ENCODE assay signal across 12 cellular contexts in genomic region chr2:133504566-133505505, GRCh38.
DNase-seq lines count a peak whose midpoint lies in the region; ATAC-seq and TF ChIP-seq lines count a peak whose summit lies in the region.
"Had no signal": no experiment of that assay in that cellular context is flagged by ENCODE, and none has a peak within 500 bp of the region (broad histone marks: within the 10 kb centered on the region; RNA-seq: fewer than 3 reads in every experiment).

No MANE protein-coding gene starts in this region.

- H3K27me3 ChIP-seq in cardiac muscle cell: no peaks in the 10 kb centered on the region
- H3K27me3 ChIP-seq: left lung, spleen had no signal

- ATAC-seq in HG02678 (IDR thresholded peaks at IDR 0.05; ENCODE audit: unreplicated experiment): no peak
- ATAC-seq: left lung had no signal

- peak; percentile 19 for DNase-seq in GM03348 (ENCODE audit: low spot score)
- peak in 31 of 56 donors; percentile 3 to 75 (median 15) for DNase-seq in amygdala (lab: John Stamatoyannopoulos, UW)
- peak; percentile 3 to 76 for DNase-seq in cardiac muscle cell (ENCODE audit: low read depth in 1 of 2, low spot score in 1 of 2)
- peak; percentile 28 for DNase-seq in putamen (ENCODE audit: low spot score)
- DNase-seq in NCI-H526 treated with DMSO at 0.1 percent for 48 hours (lab: John Stamatoyannopoulos, UW): no peak
- DNase-seq in CD14-positive monocyte (ENCODE audit: low spot score): no peak
- DNase-seq in activated naive CD4-positive, alpha-beta T cell (lab: John Stamatoyannopoulos, UW): no peak
- DNase-seq: DND-41, left lung, spleen had no signal

- H3K4me1 ChIP-seq in cardiac muscle cell (ENCODE audit: low read depth): no peaks in the 10 kb centered on the region
- H3K4me1 ChIP-seq: left lung, spleen had no signal

- H3K9me3 ChIP-seq in cardiac muscle cell (ENCODE audit: low read depth): no peaks in the 10 kb centered on the region
- H3K9me3 ChIP-seq: left lung, spleen had no signal

- H3K4me3 ChIP-seq in cardiac muscle cell: no peak overlapping the region
- H3K4me3 ChIP-seq: left lung, spleen had no signal

- H3K27ac ChIP-seq in cardiac muscle cell: no peak overlapping the region
- H3K27ac ChIP-seq: left lung had no signal

- H3K9me3 Mint-ChIP-seq in CD14-positive monocyte: peaks cover 0 to 7% (median 3%) of the 10 kb centered on the region in 7 donors
- H3K9me3 Mint-ChIP-seq: stimulated activated naive CD8-positive, alpha-beta T cell treated with anti-CD3 and anti-CD28 coated beads, Interleukin-15, Interleukin-2, amounts not matched to agents 100 ng/mL and 50 ng/mL, for 24 hours had no signal

- H3K36me3 Mint-ChIP-seq in CD14-positive monocyte: no peaks in the 10 kb centered on the region

- intact Hi-C loops in CD14-positive monocyte (cut with micrococcal nuclease): no loop called here

- H3K4me3 Mint-ChIP-seq in CD14-positive monocyte: no peak overlapping the region
- H3K4me3 Mint-ChIP-seq: stimulated activated naive CD8-positive, alpha-beta T cell treated with anti-CD3 and anti-CD28 coated beads, Interleukin-15, Interleukin-2, amounts not matched to agents 100 ng/mL and 50 ng/mL, for 24 hours had no signal

- no peak overlapping the region for H3K27ac Mint-ChIP-seq in CD14-positive monocyte
- H3K27ac Mint-ChIP-seq: stimulated activated naive CD8-positive, alpha-beta T cell treated with anti-CD3 and anti-CD28 coated beads, Interleukin-15, Interleukin-2, amounts not matched to agents 100 ng/mL and 50 ng/mL, for 24 hours had no signal

- H3K4me1 Mint-ChIP-seq in CD14-positive monocyte: no peaks in the 10 kb centered on the region

- H3K36me3 ChIP-seq in cardiac muscle cell: no peaks in the 10 kb centered on the region
- H3K36me3 ChIP-seq: left lung, spleen had no signal

- TF ChIP-seq CTCF in cardiac muscle cell (IDR thresholded peaks at IDR 0.05; ENCODE audit: low read depth, low read length) (no peak), CD14-positive monocyte (IDR thresholded peaks at IDR 0.05) (no peak)

- H3K27me3 Mint-ChIP-seq in CD14-positive monocyte (ENCODE audit: low read depth in 3 of 3): no peaks in the 10 kb centered on the region

Comparison
In these comparisons a context has a peak if more than half of its experiments do, and no peak if none do; other contexts are left out.
1. DNase-seq: peak in GM03348 (single experiment), amygdala (31 of 56), cardiac muscle cell (2 of 2) and putamen (single experiment); none in NCI-H526 treated with DMSO at 0.1 percent for 48 hours (single experiment), CD14-positive monocyte (single experiment) and activated naive CD4-positive, alpha-beta T cell (0 of 4).